8 cellular contexts compared by ENCODE assay signal in genomic region chr16:57167951-57168350, GRCh38. TPM values are rescaled to one million over a fixed set of nuclear protein-coding genes. Genes with fewer than 3 reads are reported as not detected.
DNase-seq lines count a peak whose midpoint lies in the region; ATAC-seq and TF ChIP-seq lines count a peak whose summit lies in the region.

No MANE protein-coding gene starts in this region.

- H3K9me3 ChIP-seq in Karpas-422 (ENCODE audit: low read length) = no peaks in the 10 kb centered on the region

- peaks cover 4% of the 10 kb centered on the region; the same call in 1 of the 2 replicates for H3K79me2 ChIP-seq in Karpas-422 (ENCODE audit: low read length)

- H3K4me1 ChIP-seq in Karpas-422 (ENCODE audit: low read length) = no peaks in the 10 kb centered on the region

- no peaks in the 10 kb centered on the region for H3K9me3 Mint-ChIP-seq in activated CD4-positive, alpha-beta T cell treated with anti-CD3 and anti-CD28 coated beads, Interleukin-2, amount 10 ng/mL, durations not matched to agents 24 days and 14 days
- H3K9me3 Mint-ChIP-seq in WTC11 = no peaks in the 10 kb centered on the region

- no peak overlapping the region for H3K4me3 Mint-ChIP-seq in activated CD4-positive, alpha-beta T cell treated with anti-CD3 and anti-CD28 coated beads, Interleukin-2, amount 10 ng/mL, durations not matched to agents 24 days and 14 days
- no peak overlapping the region for H3K4me3 Mint-ChIP-seq in WTC11

- H3K27me3 ChIP-seq in Karpas-422 (ENCODE audit: low read length) = no peaks in the 10 kb centered on the region

- H3K9ac ChIP-seq in Karpas-422 (ENCODE audit: low read length) = no peak overlapping the region

- CTCF ChIA-PET in WTC11 (lab: Charles Lee) = interaction anchor here (0.6 to 1.0 kb wide), 3 partner anchors 32 to 84 kb away, joined by 6 read pairs; no protein-coding TSS in a partner anchor

- H3K36me3 Mint-ChIP-seq in activated CD4-positive, alpha-beta T cell treated with anti-CD3 and anti-CD28 coated beads, Interleukin-2, amount 10 ng/mL, durations not matched to agents 24 days and 14 days (ENCODE audit: low read depth) = peaks cover 59% of the 10 kb centered on the region
- H3K36me3 Mint-ChIP-seq in WTC11 = peaks cover 75% of the 10 kb centered on the region

- H3K4me1 Mint-ChIP-seq in activated CD4-positive, alpha-beta T cell treated with anti-CD3 and anti-CD28 coated beads, Interleukin-2, amount 10 ng/mL, durations not matched to agents 24 days and 14 days = peaks cover 2% of the 10 kb centered on the region
- 0 out of 2 replicates have a peak, but pooled peaks cover 3% of the 10 kb centered on the region for H3K4me1 Mint-ChIP-seq in WTC11

- intact Hi-C loops in activated CD4-positive, alpha-beta T cell treated with anti-CD3 and anti-CD28 coated beads, Interleukin-2, amount 10 ng/mL, durations not matched to agents 24 days and 14 days (cut with micrococcal nuclease) = loop anchor here (1.0 kb wide), 2 partner anchors 84 to 204 kb away; no protein-coding TSS in a partner anchor

- H3K27ac ChIP-seq in Karpas-422 (ENCODE audit: low read length) = no peak overlapping the region

- ATAC-seq in WTC11 = peak; percentile 48; the same call in 1 of the 2 replicates

- H2AFZ ChIP-seq in Karpas-422 (ENCODE audit: low read length) = no peak overlapping the region

- no peaks in the 10 kb centered on the region for H3K9me2 ChIP-seq in Karpas-422 (replicated peaks; ENCODE audit: insufficient read depth, low read length)

- no peak overlapping the region for H3K27ac Mint-ChIP-seq in activated CD4-positive, alpha-beta T cell treated with anti-CD3 and anti-CD28 coated beads, Interleukin-2, amount 10 ng/mL, durations not matched to agents 24 days and 14 days
- no peak overlapping the region for H3K27ac Mint-ChIP-seq in WTC11

- H3K4me3 ChIP-seq in Karpas-422 (ENCODE audit: low read length) (no peak overlapping the region), retinal pigment epithelial cell (ENCODE audit: low read length) (no peak overlapping the region)

- DNase-seq in activated CD4-positive, alpha-beta T cell treated with anti-CD3 and anti-CD28 coated beads, Interleukin-2, amount 10 ng/mL, durations not matched to agents 24 days and 14 days = peak; percentile 82
- DNase-seq in activated CD4-positive, alpha-beta T cell treated with anti-CD3 and anti-CD28 coated beads, Interleukin-2, amount 50 U/mL, for 1 hour = no peak
- peak; percentile 78 for DNase-seq in Karpas-422
- no peak for DNase-seq in WTC11 (ENCODE audit: low spot score)
- DNase-seq in glomerular endothelial cell (ENCODE audit: extremely low read depth, low read depth, low spot score) = peak; percentile 62
- no peak for DNase-seq in retinal pigment epithelial cell (ENCODE audit: low read depth)
- no peak for DNase-seq in NCI-H2029 treated with DMSO at 0.1 percent for 48 hours (lab: John Stamatoyannopoulos, UW)
- DNase-seq in stimulated activated CD4-positive, alpha-beta T cell treated with anti-CD3 and anti-CD28 coated beads, Interleukin-4, amount 100 ng/mL, for 4 hours = no peak

- H3K36me3 ChIP-seq in Karpas-422 (ENCODE audit: insufficient read depth, low read length) = peaks cover 70% of the 10 kb centered on the region

- no peaks in the 10 kb centered on the region for H3K27me3 Mint-ChIP-seq in activated CD4-positive, alpha-beta T cell treated with anti-CD3 and anti-CD28 coated beads, Interleukin-2, amount 10 ng/mL, durations not matched to agents 24 days and 14 days
- no peaks in the 10 kb centered on the region for H3K27me3 Mint-ChIP-seq in WTC11 (ENCODE audit: low read depth)

- POLR2A ChIA-PET in WTC11 (lab: Charles Lee) = no interaction called here

- TF ChIP-seq CTCF in WTC11 (IDR thresholded peaks at IDR 0.05) (no peak), retinal pigment epithelial cell (conservative IDR thresholded peaks at IDR 0.05; ENCODE audit: low read depth, low read length) (peak; percentile 72)

- H3K4me2 ChIP-seq in Karpas-422 (ENCODE audit: low read depth, low read length, poor library complexity, severe bottlenecking) = no peak overlapping the region

- no peaks in the 10 kb centered on the region for H4K20me1 ChIP-seq in Karpas-422 (ENCODE audit: insufficient read depth, low read depth, low read length)

TF ChIP-seq in WTC11, 78 proteins besides CTCF, POLR2A, EP300 and RAD21:
- TF ChIP-seq MAX (CRISPR knock-in tag; IDR thresholded peaks at IDR 0.05) (no peak), GRHL2 (CRISPR knock-in tag; IDR thresholded peaks at IDR 0.05; ENCODE audit: insufficient replicate concordance, severe bottlenecking) (no peak), TEAD1 (CRISPR knock-in tag; IDR thresholded peaks at IDR 0.05) (no peak), PRRX2 (CRISPR knock-in tag; IDR thresholded peaks at IDR 0.05) (no peak)

RNA-seq across cellular contexts. Expression of gene PSME3IP1, which starts 17.9 kb away (rescaled TPM):
- total RNA-seq in activated CD4-positive, alpha-beta T cell treated with anti-CD3 and anti-CD28 coated beads, Interleukin-2, amount 10 ng/mL, durations not matched to agents 24 days and 14 days = 126 and 130 TPM in 2 replicates
- total RNA-seq in Karpas-422 (2014; rRNA removed; shearing (Covaris generic); ENCODE audit: low replicate concordance) = 84.0 and 98.4 TPM in 2 replicates
- 102 to 107 TPM (median 104 TPM) in 3 replicates for total RNA-seq in WTC11 (2021)
- 52.3 and 59.0 TPM in 2 replicates for total RNA-seq in glomerular endothelial cell

RNA-seq across cellular contexts. Expression of gene RSPRY1, which starts 18.2 kb away (rescaled TPM):
- total RNA-seq in activated CD4-positive, alpha-beta T cell treated with anti-CD3 and anti-CD28 coated beads, Interleukin-2, amount 10 ng/mL, durations not matched to agents 24 days and 14 days = 33.0 and 36.6 TPM in 2 replicates
- 23.7 and 26.4 TPM in 2 replicates for total RNA-seq in Karpas-422 (2014; rRNA removed; shearing (Covaris generic); ENCODE audit: low replicate concordance)
- total RNA-seq in WTC11 (2021) = 22.7 to 28.5 TPM (median 26.8 TPM) in 3 replicates
- total RNA-seq in glomerular endothelial cell = 36.8 and 47.1 TPM in 2 replicates

Comparison
In these comparisons a context has a peak if more than half of its experiments do, and no peak if none do; other contexts are left out.
1. DNase-seq: peak in activated CD4-positive, alpha-beta T cell treated with anti-CD3 and anti-CD28 coated beads, Interleukin-2, amount 10 ng/mL, durations not matched to agents 24 days and 14 days (single experiment), Karpas-422 (single experiment) and glomerular endothelial cell (single experiment); none in activated CD4-positive, alpha-beta T cell treated with anti-CD3 and anti-CD28 coated beads, Interleukin-2, amount 50 U/mL, for 1 hour (single experiment), WTC11 (single experiment), retinal pigment epithelial cell (single experiment), NCI-H2029 treated with DMSO at 0.1 percent for 48 hours (single experiment) and stimulated activated CD4-positive, alpha-beta T cell treated with anti-CD3 and anti-CD28 coated beads, Interleukin-4, amount 100 ng/mL, for 4 hours (0 of 2).